In genomic region chr20:19832875-19833274, GRCh38 we compare ENCODE assay signal across 19 cellular contexts.
DNase-seq lines count a peak whose midpoint lies in the region; ATAC-seq and TF ChIP-seq lines count a peak whose summit lies in the region.
"Had no signal": no experiment of that assay in that cellular context is flagged by ENCODE, and none has a peak within 500 bp of the region (broad histone marks: within the 10 kb centered on the region; RNA-seq: fewer than 3 reads in every experiment).

No MANE protein-coding gene starts in this region.

- no peaks in the 10 kb centered on the region for H3K36me3 ChIP-seq in Caco-2 (ENCODE audit: control insufficient read depth, insufficient read depth, low read length)
- no peaks in the 10 kb centered on the region for H3K36me3 ChIP-seq in uterus
- H3K36me3 ChIP-seq: adrenal gland, neutrophil had no signal

- TF ChIP-seq CTCF in Caco-2 (IDR thresholded peaks at IDR 0.05; ENCODE audit: insufficient read depth in 1 of 2, low read depth in 1 of 2, low read length in 1 of 2, severe bottlenecking in 1 of 2, unreplicated experiment in 1 of 2) (no peak), coronary artery (IDR thresholded peaks at IDR 0.05) (no peak), uterus (IDR thresholded peaks at IDR 0.05) (no peak)

- CTCF ChIA-PET in Caco-2 (lab: Charles Lee) = interaction anchor here (0.6 kb wide), 1 partner anchor 1935 kb away, joined by 3 read pairs; no protein-coding TSS in a partner anchor

- no peak for TF ChIP-seq POLR2A in uterus (IDR thresholded peaks at IDR 0.05)

- H3K4me1 ChIP-seq in Caco-2 (peaks cover 23% of the 10 kb centered on the region), uterus (no peaks in the 10 kb centered on the region)
- H3K4me1 ChIP-seq: adrenal gland had no signal

- H3K4me3 ChIP-seq in Caco-2 (ENCODE audit: low read depth, low read length) (no peak overlapping the region), coronary artery (no peak overlapping the region), uterus (no peak overlapping the region)
- H3K4me3 ChIP-seq: A549, adrenal gland, dorsolateral prefrontal cortex had no signal

- DNase-seq in activated CD4-positive, alpha-beta T cell treated with anti-CD3 and anti-CD28 coated beads, Interleukin-2, amount 50 U/mL, for 48 hours = peak; percentile 34 to 51
- no peak for DNase-seq in activated CD4-positive, alpha-beta T cell treated with anti-CD3 and anti-CD28 coated beads for 1 hour
- DNase-seq in Caco-2 = no peak
- DNase-seq in stimulated activated CD4-positive, alpha-beta T cell treated with anti-CD3 and anti-CD28 coated beads, Interleukin-2, amount 100 ng/mL, for 24 hours = peak; percentile 29 to 38
- DNase-seq in coronary artery (ENCODE audit: low spot score) = no peak
- DNase-seq in NCI-H2107 treated with DMSO at 0.1 percent for 48 hours (lab: John Stamatoyannopoulos, UW; ENCODE audit: unreplicated experiment) = no peak
- no peak for DNase-seq in uterus
- DNase-seq: adrenal gland, C1 segment of cervical spinal cord, dorsolateral prefrontal cortex, H7, MM.1S, NCI-H1694 treated with DMSO at 0.1 percent for 48 hours, SK-N-SH, T1000 had no signal

- intact Hi-C loops in Caco-2 (cut with micrococcal nuclease; ENCODE audit: unreplicated experiment) = no loop called here
- intact Hi-C loops in uterus (cut with DNase I; ENCODE audit: low total_unique reads) = no loop called here

- H3K27me3 Mint-ChIP-seq in Caco-2 (ENCODE audit: insufficient read depth, unreplicated experiment) = no peaks in the 10 kb centered on the region
- peaks cover 19% of the 10 kb centered on the region for H3K27me3 Mint-ChIP-seq in activated T-helper 17 cell treated with anti-CD3 and anti-CD28 coated beads, Interleukin-2, amount 50 U/mL, for 72 hours

- peak; percentile 62 for ATAC-seq in activated T-helper 17 cell treated with anti-CD3 and anti-CD28 coated beads, Interleukin-2, amount 50 U/mL, for 72 hours (replicated peaks)
- ATAC-seq: A549 had no signal

- H3K36me3 Mint-ChIP-seq in Caco-2 (ENCODE audit: insufficient read depth, unreplicated experiment) = no peaks in the 10 kb centered on the region
- H3K36me3 Mint-ChIP-seq in activated T-helper 17 cell treated with anti-CD3 and anti-CD28 coated beads, Interleukin-2, amount 50 U/mL, for 72 hours (ENCODE audit: low read depth) = no peaks in the 10 kb centered on the region

- H3K27me3 ChIP-seq in Caco-2 (replicated peaks; ENCODE audit: control insufficient read depth, insufficient read depth, low read length) (no peaks in the 10 kb centered on the region), uterus (no peaks in the 10 kb centered on the region)
- H3K27me3 ChIP-seq: adrenal gland, dorsolateral prefrontal cortex had no signal

- BruUV-seq in Caco-2 (replicated peaks; lab: Mats Ljungman, UMichigan) = no TSS peak

- H3K4me1 Mint-ChIP-seq in Caco-2 (ENCODE audit: low read depth, unreplicated experiment) = peaks cover 19% of the 10 kb centered on the region
- peaks cover 10% of the 10 kb centered on the region for H3K4me1 Mint-ChIP-seq in activated T-helper 17 cell treated with anti-CD3 and anti-CD28 coated beads, Interleukin-2, amount 50 U/mL, for 72 hours

- no peak overlapping the region for H3K4me3 Mint-ChIP-seq in Caco-2 (ENCODE audit: unreplicated experiment)
- no peak overlapping the region for H3K4me3 Mint-ChIP-seq in activated T-helper 17 cell treated with anti-CD3 and anti-CD28 coated beads, Interleukin-2, amount 50 U/mL, for 72 hours

- POLR2A ChIA-PET in Caco-2 (lab: Charles Lee) = no interaction called here

- H3K27ac ChIP-seq in coronary artery (no peak overlapping the region), uterus (no peak overlapping the region)
- H3K27ac ChIP-seq: adrenal gland, neutrophil had no signal

- H3K9me3 ChIP-seq in Caco-2 (no peaks in the 10 kb centered on the region; the same call in 1 of the 2 replicates), uterus (no peaks in the 10 kb centered on the region)
- H3K9me3 ChIP-seq: A549, adrenal gland, neutrophil, SK-N-SH had no signal

- H3K27ac Mint-ChIP-seq in Caco-2 (ENCODE audit: unreplicated experiment) = peak overlapping the region; percentile 5
- no peak overlapping the region for H3K27ac Mint-ChIP-seq in activated T-helper 17 cell treated with anti-CD3 and anti-CD28 coated beads, Interleukin-2, amount 50 U/mL, for 72 hours
- H3K27ac Mint-ChIP-seq: activated T-helper 2 cell treated with anti-CD3 and anti-CD28 coated beads, Interferon-gamma antibody, Interleukin-2, Interleukin-4, amounts not matched to agents 10 μg/mL and 5 μg/mL and 100 μg/mL, durations not matched to agents 14 hours and 24 hours and 36 hours had no signal

- H3K9me3 Mint-ChIP-seq in Caco-2 (ENCODE audit: unreplicated experiment) = no peaks in the 10 kb centered on the region
- no peaks in the 10 kb centered on the region for H3K9me3 Mint-ChIP-seq in activated T-helper 17 cell treated with anti-CD3 and anti-CD28 coated beads, Interleukin-2, amount 50 U/mL, for 72 hours
- H3K9me3 Mint-ChIP-seq: activated T-helper 2 cell treated with anti-CD3 and anti-CD28 coated beads, Interferon-gamma antibody, Interleukin-2, Interleukin-4, amounts not matched to agents 10 μg/mL and 5 μg/mL and 100 μg/mL, durations not matched to agents 14 hours and 24 hours and 36 hours had no signal

Comparison
In these comparisons a context has a peak if more than half of its experiments do, and no peak if none do; other contexts are left out.
1. DNase-seq: peak in activated CD4-positive, alpha-beta T cell treated with anti-CD3 and anti-CD28 coated beads, Interleukin-2, amount 50 U/mL, for 48 hours (2 of 2) and stimulated activated CD4-positive, alpha-beta T cell treated with anti-CD3 and anti-CD28 coated beads, Interleukin-2, amount 100 ng/mL, for 24 hours (2 of 2); none in activated CD4-positive, alpha-beta T cell treated with anti-CD3 and anti-CD28 coated beads for 1 hour (single experiment), Caco-2 (0 of 2), coronary artery (single experiment), NCI-H2107 treated with DMSO at 0.1 percent for 48 hours (single experiment) and uterus (0 of 2).